ENCODE assay signal across 6 cellular contexts in the genomic region with DNA sequence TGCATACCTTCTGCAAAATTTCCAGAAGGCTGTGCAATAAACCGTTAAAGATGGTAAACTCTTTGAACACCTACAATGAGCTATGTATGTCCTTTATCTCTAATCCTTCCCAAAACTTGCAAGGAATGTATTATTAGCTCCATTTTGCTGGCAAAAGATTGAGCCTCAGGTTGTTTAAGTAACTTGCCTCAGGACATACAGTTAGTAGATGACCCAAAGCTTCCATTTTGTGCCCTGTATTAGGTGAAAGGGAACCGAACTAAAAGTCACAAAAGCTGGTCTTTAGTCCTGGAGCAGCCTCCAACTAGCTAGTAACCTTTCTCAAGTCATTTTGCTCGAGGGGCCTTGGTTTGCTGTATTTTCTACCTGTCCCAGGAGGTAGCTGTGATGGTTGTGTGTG. TPM values are rescaled to one million over a fixed set of nuclear protein-coding genes. Genes with fewer than 3 reads are reported as not detected.
"Had no signal": no experiment of that assay in that cellular context is flagged by ENCODE, and none has a peak within 500 bp of the region (broad histone marks: within the 10 kb centered on the region; RNA-seq: fewer than 3 reads in every experiment).

No MANE protein-coding gene starts in this region.

- H3K27ac ChIP-seq: HL-60 had no signal

- DNase-seq: IMR-90, KBM-7, KG1 had no signal

- H3K4me3 ChIP-seq: K562 had no signal

RNA-seq across cellular contexts. Expression of a gene that starts 4.3 kb away (rescaled TPM):
- polyA plus RNA-seq: IgD-negative memory B cell, IMR-90 had no signal

RNA-seq across cellular contexts. Expression of a gene that starts 22.2 kb away (rescaled TPM):
- polyA plus RNA-seq: IgD-negative memory B cell, IMR-90 had no signal
